In the genomic region with DNA sequence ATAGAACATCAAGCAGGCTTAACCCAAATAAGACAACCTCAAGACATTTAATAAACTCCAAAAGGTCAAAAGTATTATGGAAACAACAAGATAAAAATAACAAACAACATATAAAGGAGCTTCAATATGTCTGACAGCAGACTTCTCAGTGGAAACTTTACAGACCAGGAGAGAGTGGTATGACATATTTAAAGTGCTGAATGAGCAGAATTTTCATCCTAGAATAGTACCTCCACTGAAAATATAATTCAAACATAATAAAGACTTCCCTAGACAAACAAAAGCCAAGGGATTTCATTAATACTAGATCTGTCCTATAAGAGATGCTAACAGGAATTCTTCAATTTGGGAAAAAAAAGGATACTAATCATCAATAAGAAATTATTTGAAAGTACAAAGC, we compare ENCODE assay signal across 20 cellular contexts.
DNase-seq lines count a peak whose midpoint lies in the region; ATAC-seq, FAIRE-seq and TF ChIP-seq lines count a peak whose summit lies in the region.
"Had no signal": no experiment of that assay in that cellular context is flagged by ENCODE, and none has a peak within 500 bp of the region (broad histone marks: within the 10 kb centered on the region; RNA-seq: fewer than 3 reads in every experiment).

No MANE protein-coding gene starts in this region.

- TF ChIP-seq POLR2A in HepG2 (IDR thresholded peaks at IDR 0.05; ENCODE audit: insufficient read depth in 1 of 2, low read depth in 2 of 2, low read length in 2 of 2): no peak
- TF ChIP-seq POLR2A in right lobe of liver (IDR thresholded peaks at IDR 0.05): no peak
- TF ChIP-seq POLR2A in K562 (conservative IDR thresholded peaks at IDR 0.05): no peak

- H3K36me3 ChIP-seq in HepG2 (replicated peaks in 1 of 2; ENCODE audit: control insufficient read depth in 1 of 2, insufficient read depth in 2 of 2, low read length in 2 of 2) (no peaks in the 10 kb centered on the region), right lobe of liver (no peaks in the 10 kb centered on the region), K562 (ENCODE audit: control insufficient read depth, insufficient read depth, low read length) (no peaks in the 10 kb centered on the region)
- H3K36me3 ChIP-seq: BLaER1 treated with 17β-estradiol and CSF1 and Interleukin-3, amounts not matched to agents 10 nM and 100 nM had no signal

- POLR2A ChIA-PET in HepG2 (lab: Yijun Ruan, JAX) (no interaction called here), K562 (lab: Yijun Ruan, JAX) (no interaction called here)

- no peaks in the 10 kb centered on the region for H3K79me2 ChIP-seq in HepG2 (ENCODE audit: insufficient read depth, low read length)
- H3K79me2 ChIP-seq in K562 (ENCODE audit: control insufficient read depth, insufficient read depth, low read length): no peaks in the 10 kb centered on the region

- CTCF ChIA-PET in HepG2 (lab: Yijun Ruan, JAX; ENCODE audit: low intra/inter-chr PET ratio, low total read pairs): no interaction called here
- CTCF ChIA-PET in K562 (lab: Yijun Ruan, JAX; ENCODE audit: low intra/inter-chr PET ratio): no interaction called here

- no peaks in the 10 kb centered on the region for H3K4me1 ChIP-seq in HepG2 (ENCODE audit: insufficient read depth, low read length)
- H3K4me1 ChIP-seq in right lobe of liver: no peaks in the 10 kb centered on the region
- H3K4me1 ChIP-seq in K562 (replicated peaks in 1 of 2; ENCODE audit: control insufficient read depth in 2 of 2, insufficient read depth in 2 of 2, low read length in 2 of 2): no peaks in the 10 kb centered on the region
- H3K4me1 ChIP-seq: BLaER1 treated with 17β-estradiol and CSF1 and Interleukin-3, amounts not matched to agents 10 nM and 100 nM; Caco-2 had no signal

- intact Hi-C loops in HepG2 (cut with micrococcal nuclease; ENCODE audit: unreplicated experiment): no loop called here
- intact Hi-C loops in right lobe of liver (cut with DNase I): no loop called here
- intact Hi-C loops in K562 (cut with micrococcal nuclease): no loop called here

- H2AFZ ChIP-seq in HepG2 (ENCODE audit: low read length): no peak overlapping the region
- H2AFZ ChIP-seq in K562 (ENCODE audit: low read depth, low read length): no peak overlapping the region

- H3K27ac ChIP-seq in HepG2 (ENCODE audit: extremely low read length, insufficient read depth, low read length): no peak overlapping the region
- no peak overlapping the region for H3K27ac ChIP-seq in right lobe of liver
- no peak overlapping the region for H3K27ac ChIP-seq in K562 (ENCODE audit: extremely low read depth, low read depth, low read length)
- H3K27ac ChIP-seq: 22Rv1; BLaER1 treated with 17β-estradiol and CSF1 and Interleukin-3, amounts not matched to agents 10 nM and 100 nM; C4-2B had no signal

- BruUV-seq in HepG2 (replicated peaks; lab: Mats Ljungman, UMichigan) (no TSS peak), K562 (replicated peaks; lab: Mats Ljungman, UMichigan) (no TSS peak)

- H3K9me3 ChIP-seq in HepG2 (ENCODE audit: low read length) (peaks cover 88% of the 10 kb centered on the region), right lobe of liver (no peaks in the 10 kb centered on the region), K562 (replicated peaks; ENCODE audit: control insufficient read depth, insufficient read depth, low read depth, low read length) (no peaks in the 10 kb centered on the region)
- H3K9me3 ChIP-seq: Caco-2 had no signal

- ATAC-seq in HepG2 (no peak), right lobe of liver (no peak), K562 (no peak), esophagus mucosa (no peak)
- ATAC-seq: CD8-positive, alpha-beta T cell had no signal

- no peaks in the 10 kb centered on the region for H3K9me1 ChIP-seq in K562 (ENCODE audit: control insufficient read depth, insufficient read depth, low read length)

- H3K4me2 ChIP-seq in HepG2 (ENCODE audit: low read depth, low read length) (no peak overlapping the region), K562 (ENCODE audit: insufficient read depth, low read length) (no peak overlapping the region)
- H3K4me2 ChIP-seq: BLaER1 treated with 17β-estradiol and CSF1 and Interleukin-3, amounts not matched to agents 10 nM and 100 nM had no signal

- H3K9ac ChIP-seq in HepG2 (ENCODE audit: insufficient read depth, low read depth, low read length) (no peak overlapping the region), K562 (ENCODE audit: insufficient read depth in 1 of 2, low read depth in 2 of 2, low read length in 2 of 2) (no peak overlapping the region)
- H3K9ac ChIP-seq: BLaER1 treated with 17β-estradiol and CSF1 and Interleukin-3, amounts not matched to agents 10 nM and 100 nM had no signal

- FAIRE-seq in HepG2 (lab: Jason Lieb, UNC) (no peak), K562 (lab: Jason Lieb, UNC) (no peak)
- FAIRE-seq: D721Med, G401.6, GM12891, GM19239 had no signal

- no peaks in the 10 kb centered on the region for H4K20me1 ChIP-seq in HepG2 (ENCODE audit: insufficient read depth, low read length)
- H4K20me1 ChIP-seq in K562 (replicated peaks; ENCODE audit: control insufficient read depth, insufficient read depth, low read length): no peaks in the 10 kb centered on the region
- H4K20me1 ChIP-seq: BLaER1 treated with 17β-estradiol and CSF1 and Interleukin-3, amounts not matched to agents 10 nM and 100 nM had no signal

- TF ChIP-seq RAD21 in HepG2 (CRISPR knock-in tag; IDR thresholded peaks at IDR 0.05) (no peak), K562 (CRISPR knock-in tag; conservative IDR thresholded peaks at IDR 0.05 in 1 of 2, IDR thresholded peaks at IDR 0.05 in 1 of 2) (no peak)

- TF ChIP-seq EP300 in HepG2 (IDR thresholded peaks at IDR 0.05; ENCODE audit: low read depth in 2 of 2, low read length in 2 of 2): no peak
- TF ChIP-seq EP300 in HepG2 (CRISPR knock-in tag; IDR thresholded peaks at IDR 0.05; ENCODE audit: borderline replicate concordance): no peak
- TF ChIP-seq EP300 in K562 (IDR thresholded peaks at IDR 0.05; ENCODE audit: low read length): no peak

- TF ChIP-seq CTCF in HepG2 (CRISPR knock-in tag; IDR thresholded peaks at IDR 0.05) (no peak), right lobe of liver (IDR thresholded peaks at IDR 0.05) (no peak), K562 (IDR thresholded peaks at IDR 0.05 in 2 of 3, conservative IDR thresholded peaks at IDR 0.05 in 1 of 3; ENCODE audit: insufficient read depth in 2 of 3, low read depth in 1 of 3, low read length in 3 of 3) (no peak)

- H3K27me3 ChIP-seq in HepG2 (ENCODE audit: control insufficient read depth in 1 of 2, insufficient read depth in 2 of 2, low read length in 2 of 2): no peaks in the 10 kb centered on the region
- H3K27me3 ChIP-seq in right lobe of liver: no peaks in the 10 kb centered on the region
- H3K27me3 ChIP-seq in K562 (ENCODE audit: control insufficient read depth in 2 of 2, insufficient read depth in 2 of 2, low read length in 2 of 2): no peaks in the 10 kb centered on the region
- H3K27me3 ChIP-seq: BLaER1 treated with 17β-estradiol and CSF1 and Interleukin-3, amounts not matched to agents 10 nM and 100 nM had no signal

- in situ Hi-C loops in HepG2 (cut with HindIII; ENCODE audit: extremely low pct_ligation_motif_present, low pct_unique_long_range_greater_than_20kb): no loop called here
- in situ Hi-C loops in K562 (cut with MboI): no loop called here

- no peak for DNase-seq in HepG2 (ENCODE audit: low spot score)
- no peak for DNase-seq in right lobe of liver
- DNase-seq in K562 (ENCODE audit: extremely low read depth in 1 of 4, low spot score in 3 of 4): no peak
- no peak for DNase-seq in AG20443 (ENCODE audit: low spot score)
- DNase-seq: ACHN; AML-193; Caco-2; Calu3; CD4-positive, alpha-beta T cell; CD8-positive, alpha-beta T cell; DMS79 treated with DMSO at 0.1 percent for 48 hours; GF-D8 had no signal

- H3K4me3 ChIP-seq in HepG2 (replicated peaks in 1 of 3; ENCODE audit: insufficient read depth in 1 of 3, low read depth in 2 of 3, low read length in 3 of 3) (no peak overlapping the region), right lobe of liver (no peak overlapping the region), K562 (no peak overlapping the region)
- H3K4me3 ChIP-seq: BLaER1 treated with 17β-estradiol and CSF1 and Interleukin-3, amounts not matched to agents 10 nM and 100 nM had no signal

TF ChIP-seq in HepG2, 621 proteins besides CTCF, POLR2A, EP300 and RAD21:
- TF ChIP-seq MAFK (conservative IDR thresholded peaks at IDR 0.05 in 1 of 2, IDR thresholded peaks at IDR 0.05 in 1 of 2; ENCODE audit: low read length in 2 of 2) (peak; percentile 39 to 80), MAFF (IDR thresholded peaks at IDR 0.05; ENCODE audit: low read depth, low read length) (peak; percentile 50; the same call in 1 of the 2 replicates), ZNF530 (CRISPR knock-in tag; IDR thresholded peaks at IDR 0.05; ENCODE audit: low read depth) (no peak)

TF ChIP-seq in K562, 482 proteins besides CTCF, POLR2A, EP300 and RAD21:
- TF ChIP-seq MAFG (tag; conservative IDR thresholded peaks at IDR 0.05) (0 out of 2 replicates have a peak, but pooled peaks have one; percentile 11), ZNF316 (IDR thresholded peaks at IDR 0.05) (peak; percentile 55), HDAC1 (IDR thresholded peaks at IDR 0.05) (no peak), SMARCC2 (IDR thresholded peaks at IDR 0.05; ENCODE audit: low read depth) (no peak), KDM1A (IDR thresholded peaks at IDR 0.05) (no peak), MAFF (IDR thresholded peaks at IDR 0.05; ENCODE audit: low read length) (0 out of 2 replicates have a peak, but pooled peaks have one; percentile 30), MAFK (IDR thresholded peaks at IDR 0.05; ENCODE audit: low read length) (0 out of 2 replicates have a peak, but pooled peaks have one; percentile 31), C11orf30 (IDR thresholded peaks at IDR 0.05; ENCODE audit: low read depth) (0 out of 2 replicates have a peak, but pooled peaks have one; percentile 5)

Comparison
In these comparisons a context has a peak if more than half of its experiments do, and no peak if none do; other contexts are left out.
1. Of the 241 proteins assayed by ChIP-seq in both HepG2 and K562: peak only in HepG2: none; only in K562: MAFG; in both: MAFF and MAFK; in neither: 238.